8 cellular contexts compared by ENCODE assay signal in genomic region chr2:8543065-8543411, GRCh38.
DNase-seq lines count a peak whose midpoint lies in the region; ATAC-seq and TF ChIP-seq lines count a peak whose summit lies in the region.

No MANE protein-coding gene starts in this region.

- POLR2A ChIA-PET in activated CD8-positive, alpha-beta T cell treated with anti-CD3 and anti-CD28 coated beads for 36 hours (lab: Charles Lee) = interaction anchor here (0.7 to 4.7 kb wide), 16 partner anchors 10 to 1114 kb away, joined by 3 to 54 read pairs (median 8); partner anchors contain the start of gene ID2

- CTCF ChIA-PET in activated CD8-positive, alpha-beta T cell treated with anti-CD3 and anti-CD28 coated beads for 36 hours (lab: Charles Lee) = interaction anchor here (1.0 to 2.5 kb wide), 7 partner anchors 11 to 233 kb away, joined by 3 to 12 read pairs (median 3); partner anchors contain the start of gene ID2

- no peaks in the 10 kb centered on the region for H3K9me3 Mint-ChIP-seq in activated CD8-positive, alpha-beta T cell treated with anti-CD3 and anti-CD28 coated beads for 36 hours
- no peaks in the 10 kb centered on the region for H3K9me3 Mint-ChIP-seq in natural killer cell treated with Interleukin-12 subunit alpha and Interleukin-12 subunit beta and Interleukin-15 and Interleukin-18, amount 100 ng/mL, for 72 hours

- no peaks in the 10 kb centered on the region for H3K36me3 Mint-ChIP-seq in activated CD8-positive, alpha-beta T cell treated with anti-CD3 and anti-CD28 coated beads for 36 hours (ENCODE audit: low read depth)
- no peaks in the 10 kb centered on the region for H3K36me3 Mint-ChIP-seq in natural killer cell treated with Interleukin-12 subunit alpha and Interleukin-12 subunit beta and Interleukin-15 and Interleukin-18, amount 100 ng/mL, for 72 hours

- peaks cover 1% of the 10 kb centered on the region for H3K27me3 Mint-ChIP-seq in activated CD8-positive, alpha-beta T cell treated with anti-CD3 and anti-CD28 coated beads for 36 hours
- no peaks in the 10 kb centered on the region for H3K27me3 Mint-ChIP-seq in natural killer cell treated with Interleukin-12 subunit alpha and Interleukin-12 subunit beta and Interleukin-15 and Interleukin-18, amount 100 ng/mL, for 72 hours

- H3K4me1 Mint-ChIP-seq in activated CD8-positive, alpha-beta T cell treated with anti-CD3 and anti-CD28 coated beads for 36 hours (ENCODE audit: low read depth) = peaks cover 80% of the 10 kb centered on the region
- peaks cover 87 to 91% of the 10 kb centered on the region in 2 donors for H3K4me1 Mint-ChIP-seq in natural killer cell treated with Interleukin-12 subunit alpha and Interleukin-12 subunit beta and Interleukin-15 and Interleukin-18, amount 100 ng/mL, for 72 hours (ENCODE audit: low read depth in 2 of 2)

- H3K4me3 Mint-ChIP-seq in activated CD8-positive, alpha-beta T cell treated with anti-CD3 and anti-CD28 coated beads for 36 hours = peak overlapping the region; percentile 28
- H3K4me3 Mint-ChIP-seq in natural killer cell treated with Interleukin-12 subunit alpha and Interleukin-12 subunit beta and Interleukin-15 and Interleukin-18, amount 100 ng/mL, for 72 hours = peak overlapping the region; percentile 84

- DNase-seq in activated CD8-positive, alpha-beta T cell treated with anti-CD3 and anti-CD28 coated beads for 36 hours = no peak
- no peak for DNase-seq in natural killer cell treated with Interleukin-12 subunit alpha and Interleukin-12 subunit beta and Interleukin-15 and Interleukin-18, amount 100 ng/mL, for 72 hours (ENCODE audit: low spot score)
- DNase-seq in kidney glomerular epithelial cell (lab: John Stamatoyannopoulos, UW) (no peak), DMS 273 (lab: John Stamatoyannopoulos, UW; ENCODE audit: unreplicated experiment) (no peak), amniotic stem cell (lab: John Stamatoyannopoulos, UW) (no peak), NCI-H2196 (lab: John Stamatoyannopoulos, UW; ENCODE audit: unreplicated experiment) (no peak)

- intact Hi-C loops in activated CD8-positive, alpha-beta T cell treated with anti-CD3 and anti-CD28 coated beads for 36 hours (cut with micrococcal nuclease) = loop anchor here (1.0 to 10.0 kb wide), 5 partner anchors 26 to 238 kb away; partner anchors contain the start of gene ID2

- ATAC-seq in GM19324 (IDR thresholded peaks at IDR 0.05; ENCODE audit: low FRiP score, unreplicated experiment) (peak; percentile 3), HG02884 (IDR thresholded peaks at IDR 0.05; ENCODE audit: unreplicated experiment) (peak; percentile 25)
- ATAC-seq in activated CD8-positive, alpha-beta T cell treated with anti-CD3 and anti-CD28 coated beads for 36 hours = peak; percentile 45
- ATAC-seq in natural killer cell treated with Interleukin-12 subunit alpha and Interleukin-12 subunit beta and Interleukin-15 and Interleukin-18, amount 100 ng/mL, for 72 hours = peak; percentile 7 to 49

- peak overlapping the region; percentile 97 for H3K27ac Mint-ChIP-seq in activated CD8-positive, alpha-beta T cell treated with anti-CD3 and anti-CD28 coated beads for 36 hours
- H3K27ac Mint-ChIP-seq in natural killer cell treated with Interleukin-12 subunit alpha and Interleukin-12 subunit beta and Interleukin-15 and Interleukin-18, amount 100 ng/mL, for 72 hours = peak overlapping the region; percentile 96 to 100

- TF ChIP-seq CTCF in activated CD8-positive, alpha-beta T cell treated with anti-CD3 and anti-CD28 coated beads for 36 hours (IDR thresholded peaks at IDR 0.05) = no peak
